In the genomic region with DNA sequence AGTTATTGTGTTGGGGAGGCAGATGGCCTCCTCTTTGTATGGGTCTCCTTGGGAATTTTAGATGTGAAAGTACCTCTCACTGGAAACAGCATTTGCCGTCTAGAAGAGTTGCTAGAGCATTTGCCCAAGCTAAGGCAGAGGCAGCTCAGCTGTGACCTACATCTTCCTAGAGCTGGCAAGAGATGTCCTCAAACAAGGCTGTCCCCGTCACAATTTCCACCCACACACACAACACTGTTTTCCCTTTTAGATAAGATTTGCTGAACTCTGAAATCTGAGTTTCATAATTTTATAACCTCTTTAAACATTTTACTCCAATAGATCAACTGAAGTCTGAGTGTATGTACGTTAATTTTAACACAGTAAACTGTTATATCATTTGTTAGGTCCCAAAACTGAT, we compare ENCODE assay signal across 22 cellular contexts.
"Had no signal": no experiment of that assay in that cellular context is flagged by ENCODE, and none has a peak within 500 bp of the region (broad histone marks: within the 10 kb centered on the region; RNA-seq: fewer than 3 reads in every experiment).

No MANE protein-coding gene starts in this region.

- H3K36me3 ChIP-seq: esophagus squamous epithelium, gastroesophageal sphincter, vagina had no signal

- H3K4me1 ChIP-seq: esophagus squamous epithelium, gastroesophageal sphincter, vagina had no signal

- DNase-seq: activated CD4-positive, alpha-beta memory T cell treated with anti-CD3 and anti-CD28 coated beads, Interleukin-2, amount 10 ng/mL, durations not matched to agents 7 days and 5 days; activated CD4-positive, alpha-beta T cell treated with anti-CD3 and anti-CD28 coated beads, Interleukin-2, amount 10 ng/mL, durations not matched to agents 24 days and 14 days; activated effector memory CD4-positive, alpha-beta T cell treated with Interleukin-2 at 50 U/mL for 16 hours; activated naive CD4-positive, alpha-beta T cell treated with anti-CD3 and anti-CD28 coated beads for 36 hours; activated naive CD8-positive, alpha-beta T cell treated with anti-CD3 and anti-CD28 coated beads, Interleukin-2, amount 10 ng/mL, durations not matched to agents 7 days and 5 days; activated T-cell treated with anti-CD3 and anti-CD28 coated beads, Interleukin-2, amount 50 U/mL, for 72 hours; central memory CD4-positive, alpha-beta T cell; endodermal cell; esophagus squamous epithelium; islet precursor cell; left colon; mammary epithelial cell; natural killer cell; retina; stimulated activated CD4-positive, alpha-beta T cell treated with anti-CD3 and anti-CD28 coated beads, Interleukin-1b, Interleukin-23, amount 100 ng/mL, for 48 hours; stimulated activated naive CD8-positive, alpha-beta T cell treated with anti-CD3 and anti-CD28 coated beads, Interleukin-15, amount 100 ng/mL, for 72 hours; trophoblast cell had no signal

- H3K9me3 ChIP-seq: esophagus squamous epithelium, gastroesophageal sphincter, vagina had no signal

- H3K27me3 ChIP-seq: esophagus squamous epithelium, gastroesophageal sphincter, vagina had no signal

- ATAC-seq: activated CD4-positive, CD25-positive, alpha-beta regulatory T cell treated with anti-CD3 and anti-CD28 coated beads, Interleukin-2, amount 50 U/mL, for 24 hours; activated T-cell treated with anti-CD3 and anti-CD28 coated beads, Interleukin-2, amount 50 U/mL, for 72 hours; left colon; natural killer cell; stimulated activated naive CD8-positive, alpha-beta T cell treated with anti-CD3 and anti-CD28 coated beads, Interleukin-15, amount 100 ng/mL, for 72 hours had no signal

- H3K27ac ChIP-seq: esophagus squamous epithelium, vagina, VCaP had no signal

- H3K4me3 ChIP-seq: coronary artery, esophagus squamous epithelium, gastroesophageal sphincter, vagina had no signal
